In genomic region chr19:996051-996838, GRCh38 we compare ENCODE assay signal across 1 cellular context.
TF ChIP-seq lines count a peak whose summit lies in the region.

No MANE protein-coding gene starts in this region.

TF ChIP-seq in K562, 482 proteins besides CTCF, POLR2A, EP300 and RAD21 (continued from another document and continues in another):
- TF ChIP-seq ZNF318 (IDR thresholded peaks at IDR 0.05; ENCODE audit: borderline replicate concordance in 1 of 2, low read depth in 1 of 2) (no peak), CXXC5 (CRISPR knock-in tag; IDR thresholded peaks at IDR 0.05) (peak; percentile 57), HNRNPL (IDR thresholded peaks at IDR 0.05; ENCODE audit: low read depth, low read length) (no peak), ZBTB49 (CRISPR knock-in tag; IDR thresholded peaks at IDR 0.05; ENCODE audit: borderline replicate concordance) (no peak), HDAC1 (IDR thresholded peaks at IDR 0.05) (0 out of 4 replicates have a peak, but pooled peaks of 1 of the 2 experiments have one; percentile 25), HIVEP1 (CRISPR knock-in tag; IDR thresholded peaks at IDR 0.05) (no peak), ZNF395 (CRISPR knock-in tag; IDR thresholded peaks at IDR 0.05) (no peak), JUNB (CRISPR knock-in tag; conservative IDR thresholded peaks at IDR 0.05) (peak; percentile 95), ARID1B (IDR thresholded peaks at IDR 0.05) (peak; percentile 49), ZBTB12 (CRISPR knock-in tag; IDR thresholded peaks at IDR 0.05) (peak; percentile 60; the same call in 1 of the 2 replicates), FOS (IDR thresholded peaks at IDR 0.05; ENCODE audit: extremely low read depth, insufficient read length) (no peak), NELFE (IDR thresholded peaks at IDR 0.05; ENCODE audit: insufficient read depth, insufficient read length) (no peak), ZNF212 (CRISPR knock-in tag; IDR thresholded peaks at IDR 0.05) (no peak), ESRRB (CRISPR knock-in tag; IDR thresholded peaks at IDR 0.05; ENCODE audit: borderline replicate concordance) (no peak), PRMT5 (CRISPR knock-in tag; IDR thresholded peaks at IDR 0.05) (no peak), SETDB1 (IDR thresholded peaks at IDR 0.05; ENCODE audit: low read length) (no peak), HDAC2 (IDR thresholded peaks at IDR 0.05) (no peak), HSF4 (CRISPR knock-in tag; IDR thresholded peaks at IDR 0.05; ENCODE audit: borderline replicate concordance) (no peak), PHF20 (IDR thresholded peaks at IDR 0.05; ENCODE audit: partially characterized antibody) (no peak), HMGN3 (IDR thresholded peaks at IDR 0.05; ENCODE audit: borderline replicate concordance, extremely low read depth, insufficient read length, low read depth, low read length) (no peak), NFIC (IDR thresholded peaks at IDR 0.05) (peak; percentile 72), ZNF280B (CRISPR knock-in tag; IDR thresholded peaks at IDR 0.05) (no peak), ELF4 (CRISPR knock-in tag; IDR thresholded peaks at IDR 0.05) (no peak), KHSRP (IDR thresholded peaks at IDR 0.05) (peak; percentile 79), ZHX1 (conservative IDR thresholded peaks at IDR 0.05; ENCODE audit: low read length) (no peak), RREB1 (CRISPR knock-in tag; IDR thresholded peaks at IDR 0.05) (0 out of 2 replicates have a peak, but pooled peaks have one; percentile 55), CCAR2 (IDR thresholded peaks at IDR 0.05; ENCODE audit: low read depth, low read length) (no peak), ILK (tag; IDR thresholded peaks at IDR 0.05; ENCODE audit: borderline replicate concordance, low read depth) (no peak), NR2F6 (CRISPR knock-in tag; IDR thresholded peaks at IDR 0.05) (peak; percentile 60; the same call in 1 of the 2 replicates), BRF1 (IDR thresholded peaks at IDR 0.05; ENCODE audit: borderline replicate concordance, extremely low read depth, insufficient read length) (no peak), YBX1 (IDR thresholded peaks at IDR 0.05) (no peak), GABPB1 (CRISPR knock-in tag; IDR thresholded peaks at IDR 0.05) (0 out of 2 replicates have a peak, but pooled peaks have one; percentile 41), ZNF263 (CRISPR knock-in tag; IDR thresholded peaks at IDR 0.05; ENCODE audit: borderline replicate concordance) (no peak), ZBTB17 (CRISPR knock-in tag; IDR thresholded peaks at IDR 0.05) (no peak), CBX2 (IDR thresholded peaks at IDR 0.05; ENCODE audit: insufficient read depth, low read length, poor library complexity, severe bottlenecking) (no peak), RBM22 (IDR thresholded peaks at IDR 0.05; ENCODE audit: low read depth, low read length, poor library complexity, severe bottlenecking) (peak; percentile 84), TARDBP (IDR thresholded peaks at IDR 0.05) (no peak)
